In the genomic region with DNA sequence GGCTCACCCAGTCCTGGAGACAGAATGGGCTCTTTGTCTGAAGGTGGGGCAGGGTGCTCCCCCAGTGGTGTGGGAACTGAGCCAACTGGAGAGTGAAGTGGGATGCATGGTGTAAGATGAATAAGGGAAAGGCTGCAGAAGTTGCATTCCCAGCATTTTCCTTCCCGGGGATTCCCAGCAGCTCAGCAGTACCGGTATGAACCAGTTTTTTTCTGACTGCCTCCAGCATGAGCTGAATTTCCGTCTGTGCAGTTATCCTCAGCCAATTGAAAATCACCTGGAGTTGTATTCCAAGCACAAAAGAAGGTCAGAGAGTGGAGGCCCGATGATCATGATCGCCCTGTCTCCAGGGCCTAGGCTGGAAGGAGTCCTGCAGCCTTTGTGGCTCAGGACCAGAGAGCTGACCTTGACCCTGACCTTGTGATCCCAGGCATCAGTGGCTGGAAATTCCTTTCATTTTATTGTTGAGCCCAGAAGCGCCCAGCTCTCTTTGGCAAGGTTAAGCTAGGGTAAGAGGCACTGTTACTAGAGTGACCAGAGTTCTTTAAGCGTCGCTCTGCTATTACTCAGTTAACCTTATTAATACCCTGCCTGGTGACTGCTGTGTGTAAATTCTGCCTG, we compare ENCODE assay signal across 8 cellular contexts. TPM values are rescaled to one million over a fixed set of nuclear protein-coding genes. Genes with fewer than 3 reads are reported as not detected.
DNase-seq lines count a peak whose midpoint lies in the region; ATAC-seq and TF ChIP-seq lines count a peak whose summit lies in the region.

No MANE protein-coding gene starts in this region.

- no peaks in the 10 kb centered on the region for H3K9me3 Mint-ChIP-seq in WTC11

- H3K27me3 Mint-ChIP-seq in WTC11 (ENCODE audit: low read depth): no peaks in the 10 kb centered on the region

- H3K4me3 ChIP-seq in HEK293 (ENCODE audit: low read depth, low read length): no peak overlapping the region
- H3K4me3 ChIP-seq in neuronal stem cell (ENCODE audit: low read length in 2 of 2): no peak overlapping the region

- H3K27ac ChIP-seq in HEK293 (ENCODE audit: extremely low read depth, low read depth, low read length): peak overlapping the region; percentile 39; the same call in 1 of the 2 replicates
- H3K27ac ChIP-seq in neuronal stem cell (replicated peaks; ENCODE audit: low read length): no peak overlapping the region

- no peak overlapping the region; the same call in 1 of the 2 replicates for H3K4me3 Mint-ChIP-seq in WTC11

- WGBS in neuronal stem cell (ENCODE audit: extremely low coverage in 2 of 2, insufficient read length in 2 of 2, insufficient replicate concordance in 1 of 2), 2 donors: no CpG with 5 or more reads among the region's 8 CpGs

- no peaks in the 10 kb centered on the region for H3K27me3 ChIP-seq in neuronal stem cell (ENCODE audit: control insufficient read depth in 3 of 3, insufficient read depth in 3 of 3, low read depth in 1 of 3, low read length in 3 of 3)

- H3K9me3 ChIP-seq in HEK293 (ENCODE audit: control insufficient read depth, insufficient read depth, low read depth, low read length) (no peaks in the 10 kb centered on the region), neuronal stem cell (replicated peaks in 1 of 2; ENCODE audit: control insufficient read depth in 2 of 2, insufficient read depth in 1 of 2, low read depth in 1 of 2, low read length in 2 of 2) (no peaks in the 10 kb centered on the region)

- peak overlapping the region; percentile 96 for H3K27ac Mint-ChIP-seq in WTC11

- ATAC-seq in WTC11 (peak; percentile 52), GM18873 (IDR thresholded peaks at IDR 0.05; ENCODE audit: low FRiP score, unreplicated experiment) (no peak)

- peaks cover 50% of the 10 kb centered on the region for H3K4me1 Mint-ChIP-seq in WTC11

- no peak overlapping the region for H3K23ac ChIP-seq in neuronal stem cell (ENCODE audit: low read depth, low read length, poor library complexity)

- no peak overlapping the region for H2BK120ac ChIP-seq in neuronal stem cell (ENCODE audit: low read depth, low read length)

- no peak overlapping the region for H3K9ac ChIP-seq in neuronal stem cell (ENCODE audit: low read depth, low read length, poor library complexity)

- POLR2A ChIA-PET in HEK293 (lab: Yijun Ruan, JAX): interaction anchor here (0.8 to 1.8 kb wide), 2 partner anchors 58 to 66 kb away, joined by 3 to 5 read pairs; a partner anchor contains a TSS
- POLR2A ChIA-PET in WTC11 (lab: Charles Lee): interaction anchor here (0.5 to 1.5 kb wide), 7 partner anchors 9 to 1091 kb away, joined by 3 to 5 read pairs (median 3); a partner anchor contains a TSS

- H3K4ac ChIP-seq in neuronal stem cell (ENCODE audit: low read length): no peak overlapping the region

- DNase-seq in AG08396 (ENCODE audit: low spot score) (peak; percentile 55), WTC11 (ENCODE audit: low spot score) (peak; percentile 35), fibroblast of the conjunctiva (ENCODE audit: low read depth) (peak; percentile 55), neuronal stem cell (ENCODE audit: low spot score) (peak; percentile 4), GDM1 (lab: John Stamatoyannopoulos, UW) (no peak), NCI-H524 treated with DMSO at 0.1 percent for 48 hours (lab: John Stamatoyannopoulos, UW) (no peak)

- no peak overlapping the region for H3K14ac ChIP-seq in neuronal stem cell (ENCODE audit: low read length)

- H2BK15ac ChIP-seq in neuronal stem cell (ENCODE audit: low read length): no peak overlapping the region

- H3K79me1 ChIP-seq in neuronal stem cell (ENCODE audit: low read depth, low read length): no peaks in the 10 kb centered on the region

- no peak overlapping the region for H2BK5ac ChIP-seq in neuronal stem cell (ENCODE audit: low read length)

- no peak overlapping the region for H2BK12ac ChIP-seq in neuronal stem cell (ENCODE audit: low read length)

- no peak overlapping the region for H2AK5ac ChIP-seq in neuronal stem cell (ENCODE audit: low read depth, low read length)

- H3K4me1 ChIP-seq in HEK293 (ENCODE audit: control insufficient read depth, insufficient read depth, low read length) (peaks cover 18% of the 10 kb centered on the region), neuronal stem cell (ENCODE audit: control insufficient read depth in 2 of 2, insufficient read depth in 1 of 2, low read depth in 1 of 2, low read length in 2 of 2) (peaks cover 6 to 20% of the 10 kb centered on the region in 2 donors)

- TF ChIP-seq CTCF in HEK293 (tag by site-specific recombination; IDR thresholded peaks at IDR 0.05): no peak
- no peak for TF ChIP-seq CTCF in WTC11 (IDR thresholded peaks at IDR 0.05)

- H2AFZ ChIP-seq in neuronal stem cell (ENCODE audit: low read length): peak overlapping the region; percentile 53

- no peak overlapping the region for H4K8ac ChIP-seq in neuronal stem cell (ENCODE audit: low read depth, low read length)

- CTCF ChIA-PET in HEK293 (lab: Yijun Ruan, JAX): interaction anchor here (0.7 to 1.3 kb wide), 3 partner anchors 12 to 16 kb away, joined by 3 read pairs; no protein-coding TSS in a partner anchor
- CTCF ChIA-PET in WTC11 (lab: Charles Lee): interaction anchor here (0.6 to 1.7 kb wide), 3 partner anchors 8 to 496 kb away, joined by 3 to 4 read pairs (median 3); no protein-coding TSS in a partner anchor

- no peak overlapping the region for H3K18ac ChIP-seq in neuronal stem cell (ENCODE audit: low read length)

- no peaks in the 10 kb centered on the region for H3K36me3 Mint-ChIP-seq in WTC11

- H4K91ac ChIP-seq in neuronal stem cell (ENCODE audit: low read depth, low read length, poor library complexity): no peak overlapping the region

- no peak overlapping the region for H3K4me2 ChIP-seq in neuronal stem cell (ENCODE audit: insufficient read depth, low read length, poor library complexity, severe bottlenecking)

- H3K36me3 ChIP-seq in HEK293 (ENCODE audit: control insufficient read depth in 2 of 2, insufficient read depth in 1 of 2, low read length in 2 of 2) (no peaks in the 10 kb centered on the region), neuronal stem cell (replicated peaks in 1 of 2; ENCODE audit: control insufficient read depth in 2 of 2, insufficient read depth in 2 of 2, low read length in 2 of 2) (peaks cover 0 to 3% of the 10 kb centered on the region in 2 donors)

TF ChIP-seq in HEK293, 187 proteins besides CTCF, POLR2A, EP300 and RAD21 (continues in another document):
- no peak for TF ChIP-seq ZNF624 (tag by site-specific recombination; IDR thresholded peaks at IDR 0.05)
- no peak for TF ChIP-seq ZEB2 (tag by site-specific recombination; IDR thresholded peaks at IDR 0.05)
- TF ChIP-seq, protein P1, sequence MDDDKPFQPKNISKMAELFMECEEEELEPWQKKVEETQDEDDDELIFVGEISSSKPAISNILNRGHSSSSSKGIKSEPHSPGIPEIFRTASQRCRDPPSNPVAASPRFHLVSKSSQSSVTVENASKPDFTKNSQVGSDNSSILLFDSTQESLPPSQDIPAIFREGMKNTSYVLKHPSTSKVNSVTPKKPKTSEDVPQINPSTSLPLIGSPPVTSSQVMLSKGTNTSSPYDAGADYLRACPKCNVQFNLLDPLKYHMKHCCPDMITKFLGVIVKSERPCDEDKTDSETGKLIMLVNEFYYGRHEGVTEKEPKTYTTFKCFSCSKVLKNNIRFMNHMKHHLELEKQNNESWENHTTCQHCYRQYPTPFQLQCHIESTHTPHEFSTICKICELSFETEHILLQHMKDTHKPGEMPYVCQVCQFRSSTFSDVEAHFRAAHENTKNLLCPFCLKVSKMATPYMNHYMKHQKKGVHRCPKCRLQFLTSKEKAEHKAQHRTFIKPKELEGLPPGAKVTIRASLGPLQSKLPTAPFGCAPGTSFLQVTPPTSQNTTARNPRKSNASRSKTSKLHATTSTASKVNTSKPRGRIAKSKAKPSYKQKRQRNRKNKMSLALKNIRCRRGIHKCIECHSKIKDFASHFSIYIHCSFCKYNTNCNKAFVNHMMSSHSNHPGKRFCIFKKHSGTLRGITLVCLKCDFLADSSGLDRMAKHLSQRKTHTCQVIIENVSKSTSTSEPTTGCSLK (tag by site-specific recombination; IDR thresholded peaks at IDR 0.05): no peak
- no peak for TF ChIP-seq ZNF184 (tag by site-specific recombination; IDR thresholded peaks at IDR 0.05)

TF ChIP-seq in WTC11, 78 proteins besides CTCF, POLR2A, EP300 and RAD21:
- TF ChIP-seq, protein P2, sequence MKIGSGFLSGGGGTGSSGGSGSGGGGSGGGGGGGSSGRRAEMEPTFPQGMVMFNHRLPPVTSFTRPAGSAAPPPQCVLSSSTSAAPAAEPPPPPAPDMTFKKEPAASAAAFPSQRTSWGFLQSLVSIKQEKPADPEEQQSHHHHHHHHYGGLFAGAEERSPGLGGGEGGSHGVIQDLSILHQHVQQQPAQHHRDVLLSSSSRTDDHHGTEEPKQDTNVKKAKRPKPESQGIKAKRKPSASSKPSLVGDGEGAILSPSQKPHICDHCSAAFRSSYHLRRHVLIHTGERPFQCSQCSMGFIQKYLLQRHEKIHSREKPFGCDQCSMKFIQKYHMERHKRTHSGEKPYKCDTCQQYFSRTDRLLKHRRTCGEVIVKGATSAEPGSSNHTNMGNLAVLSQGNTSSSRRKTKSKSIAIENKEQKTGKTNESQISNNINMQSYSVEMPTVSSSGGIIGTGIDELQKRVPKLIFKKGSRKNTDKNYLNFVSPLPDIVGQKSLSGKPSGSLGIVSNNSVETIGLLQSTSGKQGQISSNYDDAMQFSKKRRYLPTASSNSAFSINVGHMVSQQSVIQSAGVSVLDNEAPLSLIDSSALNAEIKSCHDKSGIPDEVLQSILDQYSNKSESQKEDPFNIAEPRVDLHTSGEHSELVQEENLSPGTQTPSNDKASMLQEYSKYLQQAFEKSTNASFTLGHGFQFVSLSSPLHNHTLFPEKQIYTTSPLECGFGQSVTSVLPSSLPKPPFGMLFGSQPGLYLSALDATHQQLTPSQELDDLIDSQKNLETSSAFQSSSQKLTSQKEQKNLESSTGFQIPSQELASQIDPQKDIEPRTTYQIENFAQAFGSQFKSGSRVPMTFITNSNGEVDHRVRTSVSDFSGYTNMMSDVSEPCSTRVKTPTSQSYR (CRISPR knock-in tag; IDR thresholded peaks at IDR 0.05): no peak
- peak; percentile 43; the same call in 1 of the 2 replicates for TF ChIP-seq ESRRA (CRISPR knock-in tag; IDR thresholded peaks at IDR 0.05; ENCODE audit: borderline replicate concordance)

RNA-seq across cellular contexts. Expression of a gene that starts 33.4 kb away (rescaled TPM):
- total RNA-seq in WTC11 (2021): 79.6 to 90.5 TPM (median 89.7 TPM) in 3 replicates
- 31.6 TPM for polyA plus RNA-seq in neuronal stem cell (2013, experiment 1 of 2)
- polyA plus RNA-seq in neuronal stem cell (2013, experiment 2 of 2): 31.1 TPM

RNA-seq across cellular contexts. Expression of a gene that starts 57.8 kb away (rescaled TPM):
- total RNA-seq in WTC11 (2021): 58.6 to 61.9 TPM (median 60.9 TPM) in 3 replicates
- 59.8 TPM for polyA plus RNA-seq in neuronal stem cell (2013, experiment 1 of 2)
- polyA plus RNA-seq in neuronal stem cell (2013, experiment 2 of 2): 59.6 TPM

Comparison
In these comparisons a context has a peak if more than half of its experiments do, and no peak if none do; other contexts are left out.
1. DNase-seq: peak in AG08396 (single experiment), WTC11 (single experiment), fibroblast of the conjunctiva (single experiment) and neuronal stem cell (single experiment); none in GDM1 (single experiment) and NCI-H524 treated with DMSO at 0.1 percent for 48 hours (single experiment).